1 cellular context compared by ENCODE assay signal in the genomic region with DNA sequence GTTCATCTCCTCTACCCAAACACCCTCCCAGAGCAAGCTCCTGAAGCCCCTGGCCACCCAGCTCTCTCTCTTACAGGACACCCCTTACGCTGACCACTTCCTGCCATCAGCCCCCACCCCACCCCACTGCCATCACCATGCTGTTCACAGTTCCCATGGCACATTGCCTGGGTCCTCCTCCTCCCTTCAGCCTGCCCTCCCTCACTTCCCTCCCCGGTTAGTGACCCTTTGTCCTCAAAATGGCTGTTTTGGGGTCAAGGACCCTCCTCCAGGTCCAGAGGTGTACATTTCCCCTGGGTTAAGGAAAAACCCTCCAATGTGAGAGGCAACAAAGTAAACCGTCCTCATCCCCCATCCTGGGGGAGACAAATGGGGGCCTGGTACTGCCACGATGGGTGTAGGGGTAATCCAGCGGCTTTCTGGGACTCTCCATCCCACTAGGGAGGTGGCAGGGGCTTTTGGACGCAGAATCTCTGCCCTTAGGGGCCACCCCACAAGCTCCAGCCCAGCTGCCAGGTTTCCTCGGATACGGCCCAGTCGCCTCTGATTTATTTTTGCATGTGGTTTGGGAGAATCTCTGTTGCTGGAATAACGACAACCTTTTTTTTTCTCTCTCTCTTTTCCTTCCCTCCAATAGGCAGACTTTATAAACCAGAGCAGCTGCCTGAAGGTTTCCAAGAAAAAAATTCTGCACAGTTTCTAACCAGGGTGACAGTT.
TF ChIP-seq lines count a peak whose summit lies in the region.

No MANE protein-coding gene starts in this region.

TF ChIP-seq in HepG2, 621 proteins besides CTCF, POLR2A, EP300 and RAD21:
- TF ChIP-seq SRSF1 (optimal IDR thresholded peaks at IDR 0.05; ENCODE audit: low read depth, low read length), result peak; percentile 29
- no peak for TF ChIP-seq NRL (CRISPR knock-in tag; IDR thresholded peaks at IDR 0.05; ENCODE audit: borderline replicate concordance)
- TF ChIP-seq RARA (CRISPR knock-in tag; IDR thresholded peaks at IDR 0.05), result peak; percentile 84
- no peak for TF ChIP-seq LCORL (IDR thresholded peaks at IDR 0.05)
- peak; percentile 44; the same call in 1 of the 2 replicates for TF ChIP-seq LCORL (CRISPR knock-in tag; IDR thresholded peaks at IDR 0.05)
- TF ChIP-seq ZNF44 (CRISPR knock-in tag; IDR thresholded peaks at IDR 0.05), result no peak
- TF ChIP-seq ZBTB7B (CRISPR knock-in tag; IDR thresholded peaks at IDR 0.05), result 0 out of 2 replicates have a peak, but pooled peaks have one; percentile 29
- TF ChIP-seq ZBTB38 (CRISPR knock-in tag; IDR thresholded peaks at IDR 0.05), result 0 out of 2 replicates have a peak, but pooled peaks have one; percentile 16
- TF ChIP-seq, protein P1, sequence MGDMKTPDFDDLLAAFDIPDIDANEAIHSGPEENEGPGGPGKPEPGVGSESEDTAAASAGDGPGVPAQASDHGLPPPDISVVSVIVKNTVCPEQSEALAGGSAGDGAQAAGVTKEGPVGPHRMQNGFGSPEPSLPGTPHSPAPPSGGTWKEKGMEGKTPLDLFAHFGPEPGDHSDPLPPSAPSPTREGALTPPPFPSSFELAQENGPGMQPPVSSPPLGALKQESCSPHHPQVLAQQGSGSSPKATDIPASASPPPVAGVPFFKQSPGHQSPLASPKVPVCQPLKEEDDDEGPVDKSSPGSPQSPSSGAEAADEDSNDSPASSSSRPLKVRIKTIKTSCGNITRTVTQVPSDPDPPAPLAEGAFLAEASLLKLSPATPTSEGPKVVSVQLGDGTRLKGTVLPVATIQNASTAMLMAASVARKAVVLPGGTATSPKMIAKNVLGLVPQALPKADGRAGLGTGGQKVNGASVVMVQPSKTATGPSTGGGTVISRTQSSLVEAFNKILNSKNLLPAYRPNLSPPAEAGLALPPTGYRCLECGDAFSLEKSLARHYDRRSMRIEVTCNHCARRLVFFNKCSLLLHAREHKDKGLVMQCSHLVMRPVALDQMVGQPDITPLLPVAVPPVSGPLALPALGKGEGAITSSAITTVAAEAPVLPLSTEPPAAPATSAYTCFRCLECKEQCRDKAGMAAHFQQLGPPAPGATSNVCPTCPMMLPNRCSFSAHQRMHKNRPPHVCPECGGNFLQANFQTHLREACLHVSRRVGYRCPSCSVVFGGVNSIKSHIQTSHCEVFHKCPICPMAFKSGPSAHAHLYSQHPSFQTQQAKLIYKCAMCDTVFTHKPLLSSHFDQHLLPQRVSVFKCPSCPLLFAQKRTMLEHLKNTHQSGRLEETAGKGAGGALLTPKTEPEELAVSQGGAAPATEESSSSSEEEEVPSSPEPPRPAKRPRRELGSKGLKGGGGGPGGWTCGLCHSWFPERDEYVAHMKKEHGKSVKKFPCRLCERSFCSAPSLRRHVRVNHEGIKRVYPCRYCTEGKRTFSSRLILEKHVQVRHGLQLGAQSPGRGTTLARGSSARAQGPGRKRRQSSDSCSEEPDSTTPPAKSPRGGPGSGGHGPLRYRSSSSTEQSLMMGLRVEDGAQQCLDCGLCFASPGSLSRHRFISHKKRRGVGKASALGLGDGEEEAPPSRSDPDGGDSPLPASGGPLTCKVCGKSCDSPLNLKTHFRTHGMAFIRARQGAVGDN (CRISPR knock-in tag; IDR thresholded peaks at IDR 0.05), result peak; percentile 40; the same call in 1 of the 2 replicates
- TF ChIP-seq YY1 (IDR thresholded peaks at IDR 0.05; ENCODE audit: insufficient read depth, insufficient replicate concordance, low read depth, low read length), result peak; percentile 28
- peak; percentile 35; the same call in 1 of the 2 replicates for TF ChIP-seq NR2F6 (IDR thresholded peaks at IDR 0.05)
- peak; percentile 77 for TF ChIP-seq NR2F6 (CRISPR knock-in tag; IDR thresholded peaks at IDR 0.05)
- TF ChIP-seq ZFX (CRISPR knock-in tag; IDR thresholded peaks at IDR 0.05; ENCODE audit: low read depth), result peak; percentile 50; the same call in 1 of the 2 replicates
- TF ChIP-seq, protein P2, sequence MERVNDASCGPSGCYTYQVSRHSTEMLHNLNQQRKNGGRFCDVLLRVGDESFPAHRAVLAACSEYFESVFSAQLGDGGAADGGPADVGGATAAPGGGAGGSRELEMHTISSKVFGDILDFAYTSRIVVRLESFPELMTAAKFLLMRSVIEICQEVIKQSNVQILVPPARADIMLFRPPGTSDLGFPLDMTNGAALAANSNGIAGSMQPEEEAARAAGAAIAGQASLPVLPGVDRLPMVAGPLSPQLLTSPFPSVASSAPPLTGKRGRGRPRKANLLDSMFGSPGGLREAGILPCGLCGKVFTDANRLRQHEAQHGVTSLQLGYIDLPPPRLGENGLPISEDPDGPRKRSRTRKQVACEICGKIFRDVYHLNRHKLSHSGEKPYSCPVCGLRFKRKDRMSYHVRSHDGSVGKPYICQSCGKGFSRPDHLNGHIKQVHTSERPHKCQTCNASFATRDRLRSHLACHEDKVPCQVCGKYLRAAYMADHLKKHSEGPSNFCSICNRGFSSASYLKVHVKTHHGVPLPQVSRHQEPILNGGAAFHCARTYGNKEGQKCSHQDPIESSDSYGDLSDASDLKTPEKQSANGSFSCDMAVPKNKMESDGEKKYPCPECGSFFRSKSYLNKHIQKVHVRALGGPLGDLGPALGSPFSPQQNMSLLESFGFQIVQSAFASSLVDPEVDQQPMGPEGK (CRISPR knock-in tag; IDR thresholded peaks at IDR 0.05), result peak; percentile 47
- no peak for TF ChIP-seq ZNF737 (CRISPR knock-in tag; IDR thresholded peaks at IDR 0.05; ENCODE audit: borderline replicate concordance)
- TF ChIP-seq HDAC2 (CRISPR knock-in tag; IDR thresholded peaks at IDR 0.05), result peak; percentile 21; the same call in 1 of the 2 replicates
- TF ChIP-seq, protein P3, sequence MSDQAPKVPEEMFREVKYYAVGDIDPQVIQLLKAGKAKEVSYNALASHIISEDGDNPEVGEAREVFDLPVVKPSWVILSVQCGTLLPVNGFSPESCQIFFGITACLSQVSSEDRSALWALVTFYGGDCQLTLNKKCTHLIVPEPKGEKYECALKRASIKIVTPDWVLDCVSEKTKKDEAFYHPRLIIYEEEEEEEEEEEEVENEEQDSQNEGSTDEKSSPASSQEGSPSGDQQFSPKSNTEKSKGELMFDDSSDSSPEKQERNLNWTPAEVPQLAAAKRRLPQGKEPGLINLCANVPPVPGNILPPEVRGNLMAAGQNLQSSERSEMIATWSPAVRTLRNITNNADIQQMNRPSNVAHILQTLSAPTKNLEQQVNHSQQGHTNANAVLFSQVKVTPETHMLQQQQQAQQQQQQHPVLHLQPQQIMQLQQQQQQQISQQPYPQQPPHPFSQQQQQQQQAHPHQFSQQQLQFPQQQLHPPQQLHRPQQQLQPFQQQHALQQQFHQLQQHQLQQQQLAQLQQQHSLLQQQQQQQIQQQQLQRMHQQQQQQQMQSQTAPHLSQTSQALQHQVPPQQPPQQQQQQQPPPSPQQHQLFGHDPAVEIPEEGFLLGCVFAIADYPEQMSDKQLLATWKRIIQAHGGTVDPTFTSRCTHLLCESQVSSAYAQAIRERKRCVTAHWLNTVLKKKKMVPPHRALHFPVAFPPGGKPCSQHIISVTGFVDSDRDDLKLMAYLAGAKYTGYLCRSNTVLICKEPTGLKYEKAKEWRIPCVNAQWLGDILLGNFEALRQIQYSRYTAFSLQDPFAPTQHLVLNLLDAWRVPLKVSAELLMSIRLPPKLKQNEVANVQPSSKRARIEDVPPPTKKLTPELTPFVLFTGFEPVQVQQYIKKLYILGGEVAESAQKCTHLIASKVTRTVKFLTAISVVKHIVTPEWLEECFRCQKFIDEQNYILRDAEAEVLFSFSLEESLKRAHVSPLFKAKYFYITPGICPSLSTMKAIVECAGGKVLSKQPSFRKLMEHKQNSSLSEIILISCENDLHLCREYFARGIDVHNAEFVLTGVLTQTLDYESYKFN (CRISPR knock-in tag; conservative IDR thresholded peaks at IDR 0.05), result peak; percentile 66; the same call in 1 of the 2 replicates
- no peak for TF ChIP-seq ZNF790 (CRISPR knock-in tag; IDR thresholded peaks at IDR 0.05; ENCODE audit: borderline replicate concordance)
- peak; percentile 82 for TF ChIP-seq RXRB (CRISPR knock-in tag; IDR thresholded peaks at IDR 0.05; ENCODE audit: borderline replicate concordance)
- TF ChIP-seq POLR2AphosphoS5 (IDR thresholded peaks at IDR 0.05; ENCODE audit: low read depth, low read length), result 0 out of 2 replicates have a peak, but pooled peaks have one; percentile 25
- peak; percentile 50; the same call in 1 of the 2 replicates for TF ChIP-seq HNF4A (CRISPR knock-in tag; IDR thresholded peaks at IDR 0.05)
- TF ChIP-seq ZNF562 (CRISPR knock-in tag; IDR thresholded peaks at IDR 0.05; ENCODE audit: borderline replicate concordance), result no peak
- no peak for TF ChIP-seq FOXP1 (IDR thresholded peaks at IDR 0.05)
- 0 out of 2 replicates have a peak, but pooled peaks have one; percentile 7 for TF ChIP-seq FOXP1 (CRISPR knock-in tag; IDR thresholded peaks at IDR 0.05)
- no peak for TF ChIP-seq GABPA (IDR thresholded peaks at IDR 0.05; ENCODE audit: low read depth, low read length)
- 0 out of 2 replicates have a peak, but pooled peaks have one; percentile 27 for TF ChIP-seq GABPA (CRISPR knock-in tag; IDR thresholded peaks at IDR 0.05; ENCODE audit: low read depth)
- TF ChIP-seq, protein P4, sequence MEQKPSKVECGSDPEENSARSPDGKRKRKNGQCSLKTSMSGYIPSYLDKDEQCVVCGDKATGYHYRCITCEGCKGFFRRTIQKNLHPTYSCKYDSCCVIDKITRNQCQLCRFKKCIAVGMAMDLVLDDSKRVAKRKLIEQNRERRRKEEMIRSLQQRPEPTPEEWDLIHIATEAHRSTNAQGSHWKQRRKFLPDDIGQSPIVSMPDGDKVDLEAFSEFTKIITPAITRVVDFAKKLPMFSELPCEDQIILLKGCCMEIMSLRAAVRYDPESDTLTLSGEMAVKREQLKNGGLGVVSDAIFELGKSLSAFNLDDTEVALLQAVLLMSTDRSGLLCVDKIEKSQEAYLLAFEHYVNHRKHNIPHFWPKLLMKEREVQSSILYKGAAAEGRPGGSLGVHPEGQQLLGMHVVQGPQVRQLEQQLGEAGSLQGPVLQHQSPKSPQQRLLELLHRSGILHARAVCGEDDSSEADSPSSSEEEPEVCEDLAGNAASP (CRISPR knock-in tag; IDR thresholded peaks at IDR 0.05; ENCODE audit: borderline replicate concordance), result peak; percentile 40; the same call in 1 of the 2 replicates
- TF ChIP-seq, protein P5, sequence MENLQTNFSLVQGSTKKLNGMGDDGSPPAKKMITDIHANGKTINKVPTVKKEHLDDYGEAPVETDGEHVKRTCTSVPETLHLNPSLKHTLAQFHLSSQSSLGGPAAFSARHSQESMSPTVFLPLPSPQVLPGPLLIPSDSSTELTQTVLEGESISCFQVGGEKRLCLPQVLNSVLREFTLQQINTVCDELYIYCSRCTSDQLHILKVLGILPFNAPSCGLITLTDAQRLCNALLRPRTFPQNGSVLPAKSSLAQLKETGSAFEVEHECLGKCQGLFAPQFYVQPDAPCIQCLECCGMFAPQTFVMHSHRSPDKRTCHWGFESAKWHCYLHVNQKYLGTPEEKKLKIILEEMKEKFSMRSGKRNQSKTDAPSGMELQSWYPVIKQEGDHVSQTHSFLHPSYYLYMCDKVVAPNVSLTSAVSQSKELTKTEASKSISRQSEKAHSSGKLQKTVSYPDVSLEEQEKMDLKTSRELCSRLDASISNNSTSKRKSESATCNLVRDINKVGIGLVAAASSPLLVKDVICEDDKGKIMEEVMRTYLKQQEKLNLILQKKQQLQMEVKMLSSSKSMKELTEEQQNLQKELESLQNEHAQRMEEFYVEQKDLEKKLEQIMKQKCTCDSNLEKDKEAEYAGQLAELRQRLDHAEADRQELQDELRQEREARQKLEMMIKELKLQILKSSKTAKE (CRISPR knock-in tag; IDR thresholded peaks at IDR 0.05; ENCODE audit: borderline replicate concordance), result peak; percentile 45; the same call in 1 of the 2 replicates
- TF ChIP-seq NR2C2 (CRISPR knock-in tag; IDR thresholded peaks at IDR 0.05; ENCODE audit: borderline replicate concordance), result peak; percentile 73
- peak; percentile 81; the same call in 1 of the 2 replicates for TF ChIP-seq ZNF746 (CRISPR knock-in tag; IDR thresholded peaks at IDR 0.05)
- peak; percentile 68; the same call in 1 of the 2 replicates for TF ChIP-seq RXRA (CRISPR knock-in tag; IDR thresholded peaks at IDR 0.05)
- TF ChIP-seq EZH2 (conservative IDR thresholded peaks at IDR 0.05; ENCODE audit: low read depth, low read length), result no peak
- no peak for TF ChIP-seq ZNF232 (CRISPR knock-in tag; IDR thresholded peaks at IDR 0.05; ENCODE audit: borderline replicate concordance)
- TF ChIP-seq ESRRA (CRISPR knock-in tag; IDR thresholded peaks at IDR 0.05; ENCODE audit: low read depth), result peak; percentile 80; the same call in 1 of the 2 replicates
- no peak for TF ChIP-seq ZBTB20 (CRISPR knock-in tag; IDR thresholded peaks at IDR 0.05; ENCODE audit: borderline replicate concordance, low read depth)
- TF ChIP-seq FOXA3 (CRISPR knock-in tag; IDR thresholded peaks at IDR 0.05), result 0 out of 2 replicates have a peak, but pooled peaks have one; percentile 9
- TF ChIP-seq NCOR1 (IDR thresholded peaks at IDR 0.05; ENCODE audit: borderline replicate concordance, low read length), result 0 out of 2 replicates have a peak, but pooled peaks have one; percentile 18
TF ChIP-seq in HepG2: peak in this region for 25.
